In the genomic region with DNA sequence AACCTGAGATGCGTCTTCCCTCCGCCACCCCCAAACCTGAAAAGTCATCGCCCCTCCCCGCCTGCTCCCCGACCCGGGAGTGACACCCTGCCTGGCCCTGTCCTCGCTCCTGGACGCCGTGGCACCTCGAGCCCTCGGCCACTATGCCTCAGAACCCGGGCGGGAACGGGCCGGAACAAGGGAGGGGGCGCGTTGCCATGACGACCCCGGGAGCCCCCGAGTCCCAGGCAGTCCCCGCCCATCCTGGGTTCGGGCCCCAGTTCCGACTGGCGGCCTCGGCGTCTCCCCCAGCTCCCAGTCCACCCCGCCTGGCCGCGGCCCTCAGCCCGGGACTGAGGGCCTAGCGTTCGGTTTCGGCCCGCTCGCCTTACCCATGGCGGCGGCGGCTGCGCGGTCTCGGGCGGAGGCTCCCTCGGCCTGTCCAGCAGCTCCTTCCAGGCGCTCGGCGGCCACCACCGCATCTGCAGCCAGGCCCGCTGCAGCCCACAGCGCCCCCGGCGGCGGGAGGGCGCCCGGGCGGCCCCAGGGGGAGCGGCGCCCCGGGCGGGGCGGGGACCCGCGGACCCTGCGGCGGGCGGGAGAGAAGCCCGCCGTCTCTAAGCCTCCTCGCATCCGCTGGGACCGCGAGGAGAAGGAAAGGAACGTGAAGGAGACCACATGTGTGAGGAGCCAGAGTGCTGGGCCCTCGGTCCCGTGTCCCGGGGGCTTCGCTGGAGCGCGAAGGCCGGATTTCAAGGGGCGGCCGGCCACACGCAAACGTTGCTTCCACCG, we compare ENCODE assay signal across 1 cellular context.
TF ChIP-seq lines count a peak whose summit lies in the region.

Gene RUFY2 (minus strand): TSS at position 463 of the 771 bp plus-strand sequence. CDS start 88 bp downstream, at position 375.

TF ChIP-seq in HepG2, 621 proteins besides CTCF, POLR2A, EP300 and RAD21 (continued from another document and continues in another):
- TF ChIP-seq, protein P1, sequence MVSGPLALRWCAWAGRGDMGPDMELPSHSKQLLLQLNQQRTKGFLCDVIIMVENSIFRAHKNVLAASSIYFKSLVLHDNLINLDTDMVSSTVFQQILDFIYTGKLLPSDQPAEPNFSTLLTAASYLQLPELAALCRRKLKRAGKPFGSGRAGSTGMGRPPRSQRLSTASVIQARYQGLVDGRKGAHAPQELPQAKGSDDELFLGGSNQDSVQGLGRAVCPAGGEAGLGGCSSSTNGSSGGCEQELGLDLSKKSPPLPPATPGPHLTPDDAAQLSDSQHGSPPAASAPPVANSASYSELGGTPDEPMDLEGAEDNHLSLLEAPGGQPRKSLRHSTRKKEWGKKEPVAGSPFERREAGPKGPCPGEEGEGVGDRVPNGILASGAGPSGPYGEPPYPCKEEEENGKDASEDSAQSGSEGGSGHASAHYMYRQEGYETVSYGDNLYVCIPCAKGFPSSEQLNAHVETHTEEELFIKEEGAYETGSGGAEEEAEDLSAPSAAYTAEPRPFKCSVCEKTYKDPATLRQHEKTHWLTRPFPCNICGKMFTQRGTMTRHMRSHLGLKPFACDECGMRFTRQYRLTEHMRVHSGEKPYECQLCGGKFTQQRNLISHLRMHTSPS (CRISPR knock-in tag; IDR thresholded peaks at IDR 0.05; ENCODE audit: low read depth) = no peak
- TF ChIP-seq HOXA3 (CRISPR knock-in tag; IDR thresholded peaks at IDR 0.05) = peak; percentile 68
- TF ChIP-seq KLF15 (CRISPR knock-in tag; IDR thresholded peaks at IDR 0.05; ENCODE audit: borderline replicate concordance) = no peak
- no peak for TF ChIP-seq ZNF224 (CRISPR knock-in tag; IDR thresholded peaks at IDR 0.05)
- no peak; the same call in 1 of the 2 replicates for TF ChIP-seq PITX1 (CRISPR knock-in tag; IDR thresholded peaks at IDR 0.05)
- TF ChIP-seq NFAT5 (CRISPR knock-in tag; IDR thresholded peaks at IDR 0.05) = no peak
- TF ChIP-seq ZFP62 (CRISPR knock-in tag; IDR thresholded peaks at IDR 0.05) = no peak
- TF ChIP-seq SP1 (IDR thresholded peaks at IDR 0.05) = no peak
- no peak; the same call in 1 of the 2 replicates for TF ChIP-seq SP1 (CRISPR knock-in tag; IDR thresholded peaks at IDR 0.05)
- TF ChIP-seq HMGXB3 (CRISPR knock-in tag; IDR thresholded peaks at IDR 0.05; ENCODE audit: borderline replicate concordance) = no peak
- TF ChIP-seq ZNF350 (CRISPR knock-in tag; IDR thresholded peaks at IDR 0.05; ENCODE audit: borderline replicate concordance, low read depth) = peak; percentile 74
- TF ChIP-seq KMT2A (CRISPR knock-in tag; IDR thresholded peaks at IDR 0.05) = peak; percentile 14
- TF ChIP-seq FOXC1 (CRISPR knock-in tag; IDR thresholded peaks at IDR 0.05; ENCODE audit: borderline replicate concordance) = 0 out of 2 replicates have a peak, but pooled peaks have one; percentile 58
- no peak for TF ChIP-seq PCBP2 (optimal IDR thresholded peaks at IDR 0.05; ENCODE audit: low read depth, low read length, poor library complexity, severe bottlenecking)
- TF ChIP-seq, protein P2, sequence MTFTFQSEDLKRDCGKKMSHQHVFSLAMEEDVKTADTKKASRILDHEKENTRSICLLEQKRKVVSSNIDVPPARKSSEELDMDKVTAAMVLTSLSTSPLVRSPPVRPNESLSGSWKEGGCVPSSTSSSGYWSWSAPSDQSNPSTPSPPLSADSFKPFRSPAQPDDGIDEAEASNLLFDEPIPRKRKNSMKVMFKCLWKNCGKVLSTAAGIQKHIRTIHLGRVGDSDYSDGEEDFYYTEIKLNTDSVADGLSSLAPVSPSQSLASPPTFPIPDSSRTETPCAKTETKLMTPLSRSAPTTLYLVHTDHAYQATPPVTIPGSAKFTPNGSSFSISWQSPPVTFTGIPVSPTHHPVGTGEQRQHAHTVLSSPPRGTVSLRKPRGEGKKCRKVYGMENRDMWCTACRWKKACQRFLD (CRISPR knock-in tag; IDR thresholded peaks at IDR 0.05; ENCODE audit: borderline replicate concordance) = peak; percentile 36; the same call in 1 of the 2 replicates
- TF ChIP-seq ZNF614 (CRISPR knock-in tag; IDR thresholded peaks at IDR 0.05; ENCODE audit: borderline replicate concordance) = no peak; the same call in 1 of the 2 replicates
- no peak for TF ChIP-seq ZNF557 (CRISPR knock-in tag; IDR thresholded peaks at IDR 0.05)
- no peak for TF ChIP-seq NCOR1 (IDR thresholded peaks at IDR 0.05; ENCODE audit: borderline replicate concordance, low read length)
- TF ChIP-seq ZNF589 (CRISPR knock-in tag; conservative IDR thresholded peaks at IDR 0.05) = no peak
- no peak for TF ChIP-seq FOSL1 (CRISPR knock-in tag; IDR thresholded peaks at IDR 0.05; ENCODE audit: borderline replicate concordance)
- peak; percentile 59 for TF ChIP-seq JARID2 (CRISPR knock-in tag; IDR thresholded peaks at IDR 0.05; ENCODE audit: insufficient replicate concordance)
- no peak for TF ChIP-seq NPAS2 (CRISPR knock-in tag; IDR thresholded peaks at IDR 0.05; ENCODE audit: borderline replicate concordance)
- TF ChIP-seq JUN (CRISPR knock-in tag; IDR thresholded peaks at IDR 0.05) = no peak
- TF ChIP-seq CBFB (CRISPR knock-in tag; IDR thresholded peaks at IDR 0.05) = peak; percentile 9; the same call in 1 of the 2 replicates
- TF ChIP-seq ZNF160 (CRISPR knock-in tag; IDR thresholded peaks at IDR 0.05) = no peak
- TF ChIP-seq NCOA1 (CRISPR knock-in tag; IDR thresholded peaks at IDR 0.05) = 0 out of 2 replicates have a peak, but pooled peaks have one; percentile 30
- TF ChIP-seq E2F1 (CRISPR knock-in tag; IDR thresholded peaks at IDR 0.05) = no peak
- TF ChIP-seq ZNF281 (CRISPR knock-in tag; IDR thresholded peaks at IDR 0.05; ENCODE audit: borderline replicate concordance) = no peak
- no peak for TF ChIP-seq ZNF713 (CRISPR knock-in tag; IDR thresholded peaks at IDR 0.05)
- no peak for TF ChIP-seq ZNF652 (CRISPR knock-in tag; IDR thresholded peaks at IDR 0.05; ENCODE audit: borderline replicate concordance, low read depth)
- no peak; the same call in 1 of the 2 replicates for TF ChIP-seq ZSCAN25 (CRISPR knock-in tag; IDR thresholded peaks at IDR 0.05)
- no peak for TF ChIP-seq ZNF639 (CRISPR knock-in tag; conservative IDR thresholded peaks at IDR 0.05)
- peak; percentile 76 for TF ChIP-seq ZNF770 (CRISPR knock-in tag; IDR thresholded peaks at IDR 0.05)
- TF ChIP-seq ELF1 (CRISPR knock-in tag; IDR thresholded peaks at IDR 0.05) = no peak
- TF ChIP-seq GABPB1 (CRISPR knock-in tag; IDR thresholded peaks at IDR 0.05) = peak; percentile 85
